Comparison of ENCODE assay signal across 1 cellular context in genomic region chr11:112277937-112278336, GRCh38.
TF ChIP-seq lines count a peak whose summit lies in the region.

No MANE protein-coding gene starts in this region.

TF ChIP-seq in Ishikawa, 13 proteins besides CTCF, POLR2A, EP300 and RAD21 (continued from another document):
- no peak for TF ChIP-seq REST (IDR thresholded peaks at IDR 0.05; ENCODE audit: low read depth)
